1 cellular context compared by ENCODE assay signal in genomic region chr15:71549697-71550096, GRCh38.
TF ChIP-seq lines count a peak whose summit lies in the region.

No MANE protein-coding gene starts in this region.

TF ChIP-seq in H1, 55 proteins besides CTCF, POLR2A, EP300 and RAD21 (continued from another document):
- TF ChIP-seq SP2 (IDR thresholded peaks at IDR 0.05; ENCODE audit: low read length) = no peak
- TF ChIP-seq FOSL1 (IDR thresholded peaks at IDR 0.05; ENCODE audit: insufficient read depth, low read depth, low read length) = no peak
- no peak for TF ChIP-seq KDM5A (IDR thresholded peaks at IDR 0.05; ENCODE audit: low read length)
- no peak for TF ChIP-seq CHD7 (IDR thresholded peaks at IDR 0.05; ENCODE audit: insufficient replicate concordance, low read length)
- TF ChIP-seq HDAC6 (IDR thresholded peaks at IDR 0.05; ENCODE audit: low read depth, low read length) = no peak
- TF ChIP-seq EZH2 (IDR thresholded peaks at IDR 0.05; ENCODE audit: low read depth, low read length, severe bottlenecking) = no peak
- TF ChIP-seq MAFK (IDR thresholded peaks at IDR 0.05; ENCODE audit: low read depth, low read length) = no peak
- TF ChIP-seq EGR1 (IDR thresholded peaks at IDR 0.05; ENCODE audit: borderline replicate concordance, low read depth, low read length) = no peak
- TF ChIP-seq BACH1 (IDR thresholded peaks at IDR 0.05; ENCODE audit: low read length) = no peak
- no peak for TF ChIP-seq USF2 (IDR thresholded peaks at IDR 0.05; ENCODE audit: low read length)
- no peak for TF ChIP-seq ASH2L (IDR thresholded peaks at IDR 0.05; ENCODE audit: low read length)
- no peak for TF ChIP-seq YY1 (IDR thresholded peaks at IDR 0.05; ENCODE audit: low read depth, low read length)
- no peak for TF ChIP-seq CREB1 (IDR thresholded peaks at IDR 0.05)
- TF ChIP-seq MAX (IDR thresholded peaks at IDR 0.05) = no peak
